ENCODE assay signal across 27 cellular contexts in the genomic region with DNA sequence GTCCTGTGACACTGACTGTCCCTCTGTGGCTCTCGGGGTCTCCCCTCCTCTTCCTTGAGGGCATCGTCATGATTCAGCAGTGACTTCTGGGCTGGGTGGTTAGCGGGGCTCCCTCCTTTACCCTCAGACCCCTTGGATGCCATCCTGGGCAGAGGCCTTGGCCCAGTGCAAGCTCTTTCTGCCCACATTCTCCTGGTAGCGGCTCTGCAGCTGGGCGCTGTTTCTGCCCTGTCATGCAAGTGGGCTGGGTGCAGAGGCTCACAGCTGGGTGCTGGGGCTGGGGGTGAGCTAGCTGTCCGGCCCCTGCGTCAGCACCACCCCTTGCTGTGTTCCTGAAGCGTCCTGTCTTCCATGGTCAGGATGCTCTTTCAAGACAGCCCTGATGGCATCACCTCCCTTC.
"Had no signal": no experiment of that assay in that cellular context is flagged by ENCODE, and none has a peak within 500 bp of the region (broad histone marks: within the 10 kb centered on the region; RNA-seq: fewer than 3 reads in every experiment).

No MANE protein-coding gene starts in this region.

- H3K27ac ChIP-seq: gastroesophageal sphincter, heart left ventricle, hepatocyte, neutrophil, pancreas, right atrium auricular region, suprapubic skin, transverse colon, upper lobe of right lung, vagina had no signal

- H3K4me3 Mint-ChIP-seq: memory B cell; natural killer cell; stimulated activated naive CD8-positive, alpha-beta T cell treated with anti-CD3 and anti-CD28 coated beads, Interleukin-15, amount 100 ng/mL, for 72 hours had no signal

- H3K4me1 Mint-ChIP-seq: memory B cell; natural killer cell; stimulated activated naive CD8-positive, alpha-beta T cell treated with anti-CD3 and anti-CD28 coated beads, Interleukin-15, amount 100 ng/mL, for 72 hours had no signal

- H3K27me3 ChIP-seq: gastroesophageal sphincter, heart left ventricle, hepatocyte, neutrophil, pancreas, right atrium auricular region, suprapubic skin, transverse colon, upper lobe of right lung, vagina had no signal

- ATAC-seq: gastroesophageal sphincter; heart left ventricle; left lobe of liver; natural killer cell; pancreas; sciatic nerve; stimulated activated naive CD8-positive, alpha-beta T cell treated with anti-CD3 and anti-CD28 coated beads, Interleukin-15, amount 100 ng/mL, for 72 hours had no signal

- H3K9me3 Mint-ChIP-seq: memory B cell; natural killer cell; stimulated activated naive CD8-positive, alpha-beta T cell treated with anti-CD3 and anti-CD28 coated beads, Interleukin-15, amount 100 ng/mL, for 72 hours had no signal

- H3K27me3 Mint-ChIP-seq: memory B cell; progenitor cell of endocrine pancreas; stimulated activated naive CD8-positive, alpha-beta T cell treated with anti-CD3 and anti-CD28 coated beads, Interleukin-15, amount 100 ng/mL, for 72 hours had no signal

- H3K27ac Mint-ChIP-seq: memory B cell; natural killer cell; progenitor cell of endocrine pancreas; stimulated activated naive CD8-positive, alpha-beta T cell treated with anti-CD3 and anti-CD28 coated beads, Interleukin-15, amount 100 ng/mL, for 72 hours had no signal

- H3K4me1 ChIP-seq: gastroesophageal sphincter, heart left ventricle, pancreas, right atrium auricular region, suprapubic skin, transverse colon, upper lobe of right lung, vagina had no signal

- H3K4me3 ChIP-seq: gastroesophageal sphincter, heart left ventricle, hepatocyte, lung, pancreas, right atrium auricular region, smooth muscle cell, suprapubic skin, transverse colon, upper lobe of right lung, vagina had no signal

- DNase-seq: cortex of kidney; effector CD4-positive, alpha-beta T cell; foreskin fibroblast; heart left ventricle; natural killer cell; stimulated activated CD4-positive, alpha-beta T cell treated with anti-CD3 and anti-CD28 coated beads, Interleukin-12 subunit alpha, Interleukin-12 subunit beta, amount 100 ng/mL, for 4 hours; stimulated activated CD4-positive, alpha-beta T cell treated with anti-CD3 and anti-CD28 coated beads, Interleukin-1b, Interleukin-23, amount 100 ng/mL, for 48 hours; stimulated activated CD4-positive, alpha-beta T cell treated with anti-CD3 and anti-CD28 coated beads, Interleukin-4, amount 100 ng/mL, for 1 hour; stimulated activated CD8-positive, alpha-beta memory T cell treated with anti-CD3 and anti-CD28 coated beads, Interleukin-4, amount 100 ng/mL, for 48 hours; stimulated activated naive CD4-positive, alpha-beta T cell; stimulated activated naive CD8-positive, alpha-beta T cell treated with anti-CD3 and anti-CD28 coated beads, Interleukin-15, amount 100 ng/mL, for 72 hours; transverse colon; upper lobe of right lung had no signal

- H3K9me3 ChIP-seq: gastroesophageal sphincter, heart left ventricle, neutrophil, pancreas, right atrium auricular region, suprapubic skin, transverse colon, upper lobe of right lung, vagina had no signal

- FAIRE-seq: kidney, pancreas had no signal

- H3K36me3 Mint-ChIP-seq: natural killer cell had no signal

- H3K36me3 ChIP-seq: gastroesophageal sphincter, heart left ventricle, neutrophil, pancreas, right atrium auricular region, suprapubic skin, transverse colon, upper lobe of right lung, vagina had no signal
